In the genomic region with DNA sequence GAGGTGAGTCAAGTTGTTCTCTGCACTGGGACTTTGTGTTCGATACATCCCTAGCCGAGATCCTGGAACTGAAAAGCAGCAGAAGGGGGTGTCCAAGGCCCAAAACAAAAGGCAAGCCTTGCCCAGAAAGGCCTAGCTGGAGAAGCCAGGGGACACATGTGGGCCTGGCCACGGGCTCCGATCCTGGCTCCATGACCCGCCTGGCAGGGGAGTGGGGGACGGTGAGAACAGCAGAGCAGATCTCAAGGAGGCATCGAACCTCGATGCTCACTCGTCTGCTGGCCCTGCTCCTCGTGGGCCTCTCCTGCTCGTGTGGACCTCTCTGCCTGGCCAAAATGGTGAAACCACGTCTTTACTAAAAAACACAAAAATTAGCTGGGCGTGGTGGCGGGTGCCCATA, we compare ENCODE assay signal across 1 cellular context.
TF ChIP-seq lines count a peak whose summit lies in the region.

No MANE protein-coding gene starts in this region.

TF ChIP-seq in HepG2, 621 proteins besides CTCF, POLR2A, EP300 and RAD21:
- TF ChIP-seq AGO2 (optimal IDR thresholded peaks at IDR 0.05; ENCODE audit: low read depth, low read length), result peak; percentile 19
- TF ChIP-seq, protein P1, sequence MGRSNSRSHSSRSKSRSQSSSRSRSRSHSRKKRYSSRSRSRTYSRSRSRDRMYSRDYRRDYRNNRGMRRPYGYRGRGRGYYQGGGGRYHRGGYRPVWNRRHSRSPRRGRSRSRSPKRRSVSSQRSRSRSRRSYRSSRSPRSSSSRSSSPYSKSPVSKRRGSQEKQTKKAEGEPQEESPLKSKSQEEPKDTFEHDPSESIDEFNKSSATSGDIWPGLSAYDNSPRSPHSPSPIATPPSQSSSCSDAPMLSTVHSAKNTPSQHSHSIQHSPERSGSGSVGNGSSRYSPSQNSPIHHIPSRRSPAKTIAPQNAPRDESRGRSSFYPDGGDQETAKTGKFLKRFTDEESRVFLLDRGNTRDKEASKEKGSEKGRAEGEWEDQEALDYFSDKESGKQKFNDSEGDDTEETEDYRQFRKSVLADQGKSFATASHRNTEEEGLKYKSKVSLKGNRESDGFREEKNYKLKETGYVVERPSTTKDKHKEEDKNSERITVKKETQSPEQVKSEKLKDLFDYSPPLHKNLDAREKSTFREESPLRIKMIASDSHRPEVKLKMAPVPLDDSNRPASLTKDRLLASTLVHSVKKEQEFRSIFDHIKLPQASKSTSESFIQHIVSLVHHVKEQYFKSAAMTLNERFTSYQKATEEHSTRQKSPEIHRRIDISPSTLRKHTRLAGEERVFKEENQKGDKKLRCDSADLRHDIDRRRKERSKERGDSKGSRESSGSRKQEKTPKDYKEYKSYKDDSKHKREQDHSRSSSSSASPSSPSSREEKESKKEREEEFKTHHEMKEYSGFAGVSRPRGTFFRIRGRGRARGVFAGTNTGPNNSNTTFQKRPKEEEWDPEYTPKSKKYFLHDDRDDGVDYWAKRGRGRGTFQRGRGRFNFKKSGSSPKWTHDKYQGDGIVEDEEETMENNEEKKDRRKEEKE (IDR thresholded peaks at IDR 0.05), result no peak
